1 cellular context compared by ENCODE assay signal in genomic region chr11:124937336-124937935, GRCh38.
TF ChIP-seq lines count a peak whose summit lies in the region.

No MANE protein-coding gene starts in this region.

TF ChIP-seq in HepG2, 621 proteins besides CTCF, POLR2A, EP300 and RAD21 (continues in another document):
- TF ChIP-seq, protein P1, sequence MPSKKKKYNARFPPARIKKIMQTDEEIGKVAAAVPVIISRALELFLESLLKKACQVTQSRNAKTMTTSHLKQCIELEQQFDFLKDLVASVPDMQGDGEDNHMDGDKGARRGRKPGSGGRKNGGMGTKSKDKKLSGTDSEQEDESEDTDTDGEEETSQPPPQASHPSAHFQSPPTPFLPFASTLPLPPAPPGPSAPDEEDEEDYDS (CRISPR knock-in tag; IDR thresholded peaks at IDR 0.05): peak; percentile 51
- no peak for TF ChIP-seq MXD4 (CRISPR knock-in tag; IDR thresholded peaks at IDR 0.05)
- no peak for TF ChIP-seq CEBPG (CRISPR knock-in tag; IDR thresholded peaks at IDR 0.05)
- TF ChIP-seq ZNF441 (CRISPR knock-in tag; IDR thresholded peaks at IDR 0.05; ENCODE audit: borderline replicate concordance): no peak
- no peak for TF ChIP-seq BRCA1 (CRISPR knock-in tag; IDR thresholded peaks at IDR 0.05)
- TF ChIP-seq ZNF7 (CRISPR knock-in tag; IDR thresholded peaks at IDR 0.05): no peak
- no peak for TF ChIP-seq ZNF562 (CRISPR knock-in tag; IDR thresholded peaks at IDR 0.05; ENCODE audit: borderline replicate concordance)
- no peak for TF ChIP-seq FOXJ3 (CRISPR knock-in tag; IDR thresholded peaks at IDR 0.05; ENCODE audit: borderline replicate concordance)
- no peak for TF ChIP-seq ZMYM2 (CRISPR knock-in tag; IDR thresholded peaks at IDR 0.05)
- TF ChIP-seq KAT2B (IDR thresholded peaks at IDR 0.05; ENCODE audit: borderline replicate concordance, low read depth, low read length): no peak
- TF ChIP-seq GATAD1 (CRISPR knock-in tag; IDR thresholded peaks at IDR 0.05): no peak
- no peak for TF ChIP-seq NR2C2 (CRISPR knock-in tag; IDR thresholded peaks at IDR 0.05; ENCODE audit: borderline replicate concordance)
- no peak for TF ChIP-seq ZNF460 (CRISPR knock-in tag; IDR thresholded peaks at IDR 0.05; ENCODE audit: borderline replicate concordance)
- no peak for TF ChIP-seq ZNF329 (CRISPR knock-in tag; IDR thresholded peaks at IDR 0.05; ENCODE audit: low read depth)
- no peak for TF ChIP-seq PHB2 (IDR thresholded peaks at IDR 0.05; ENCODE audit: partially characterized antibody)
- TF ChIP-seq MBNL3 (CRISPR knock-in tag; conservative IDR thresholded peaks at IDR 0.05): no peak
- TF ChIP-seq, protein P2, sequence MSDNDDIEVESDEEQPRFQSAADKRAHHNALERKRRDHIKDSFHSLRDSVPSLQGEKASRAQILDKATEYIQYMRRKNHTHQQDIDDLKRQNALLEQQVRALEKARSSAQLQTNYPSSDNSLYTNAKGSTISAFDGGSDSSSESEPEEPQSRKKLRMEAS (IDR thresholded peaks at IDR 0.05): 0 out of 2 replicates have a peak, but pooled peaks have one; percentile 20
- TF ChIP-seq HNRNPK (IDR thresholded peaks at IDR 0.05; ENCODE audit: low read depth, low read length, poor library complexity, severe bottlenecking): no peak
- no peak for TF ChIP-seq ZNF790 (CRISPR knock-in tag; IDR thresholded peaks at IDR 0.05; ENCODE audit: borderline replicate concordance)
- TF ChIP-seq GLI4 (CRISPR knock-in tag; IDR thresholded peaks at IDR 0.05; ENCODE audit: borderline replicate concordance): no peak
- TF ChIP-seq ATAD3A (CRISPR knock-in tag; IDR thresholded peaks at IDR 0.05): no peak
- no peak for TF ChIP-seq NCOA1 (CRISPR knock-in tag; IDR thresholded peaks at IDR 0.05)
- no peak for TF ChIP-seq GMEB1 (CRISPR knock-in tag; IDR thresholded peaks at IDR 0.05; ENCODE audit: borderline replicate concordance)
- TF ChIP-seq HMG20A (CRISPR knock-in tag; IDR thresholded peaks at IDR 0.05; ENCODE audit: borderline replicate concordance): peak; percentile 18; the same call in 1 of the 2 replicates
- TF ChIP-seq ZFP36L2 (CRISPR knock-in tag; IDR thresholded peaks at IDR 0.05): no peak
- TF ChIP-seq MTA1 (CRISPR knock-in tag; IDR thresholded peaks at IDR 0.05; ENCODE audit: borderline replicate concordance): no peak
- no peak for TF ChIP-seq ONECUT2 (CRISPR knock-in tag; IDR thresholded peaks at IDR 0.05)
- TF ChIP-seq ZNF510 (CRISPR knock-in tag; IDR thresholded peaks at IDR 0.05; ENCODE audit: low read depth): 0 out of 2 replicates have a peak, but pooled peaks have one; percentile 7
- TF ChIP-seq ZNF362 (CRISPR knock-in tag; IDR thresholded peaks at IDR 0.05; ENCODE audit: borderline replicate concordance): no peak
- no peak for TF ChIP-seq ZFP37 (CRISPR knock-in tag; IDR thresholded peaks at IDR 0.05; ENCODE audit: borderline replicate concordance)
- TF ChIP-seq, protein P3, sequence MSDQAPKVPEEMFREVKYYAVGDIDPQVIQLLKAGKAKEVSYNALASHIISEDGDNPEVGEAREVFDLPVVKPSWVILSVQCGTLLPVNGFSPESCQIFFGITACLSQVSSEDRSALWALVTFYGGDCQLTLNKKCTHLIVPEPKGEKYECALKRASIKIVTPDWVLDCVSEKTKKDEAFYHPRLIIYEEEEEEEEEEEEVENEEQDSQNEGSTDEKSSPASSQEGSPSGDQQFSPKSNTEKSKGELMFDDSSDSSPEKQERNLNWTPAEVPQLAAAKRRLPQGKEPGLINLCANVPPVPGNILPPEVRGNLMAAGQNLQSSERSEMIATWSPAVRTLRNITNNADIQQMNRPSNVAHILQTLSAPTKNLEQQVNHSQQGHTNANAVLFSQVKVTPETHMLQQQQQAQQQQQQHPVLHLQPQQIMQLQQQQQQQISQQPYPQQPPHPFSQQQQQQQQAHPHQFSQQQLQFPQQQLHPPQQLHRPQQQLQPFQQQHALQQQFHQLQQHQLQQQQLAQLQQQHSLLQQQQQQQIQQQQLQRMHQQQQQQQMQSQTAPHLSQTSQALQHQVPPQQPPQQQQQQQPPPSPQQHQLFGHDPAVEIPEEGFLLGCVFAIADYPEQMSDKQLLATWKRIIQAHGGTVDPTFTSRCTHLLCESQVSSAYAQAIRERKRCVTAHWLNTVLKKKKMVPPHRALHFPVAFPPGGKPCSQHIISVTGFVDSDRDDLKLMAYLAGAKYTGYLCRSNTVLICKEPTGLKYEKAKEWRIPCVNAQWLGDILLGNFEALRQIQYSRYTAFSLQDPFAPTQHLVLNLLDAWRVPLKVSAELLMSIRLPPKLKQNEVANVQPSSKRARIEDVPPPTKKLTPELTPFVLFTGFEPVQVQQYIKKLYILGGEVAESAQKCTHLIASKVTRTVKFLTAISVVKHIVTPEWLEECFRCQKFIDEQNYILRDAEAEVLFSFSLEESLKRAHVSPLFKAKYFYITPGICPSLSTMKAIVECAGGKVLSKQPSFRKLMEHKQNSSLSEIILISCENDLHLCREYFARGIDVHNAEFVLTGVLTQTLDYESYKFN (CRISPR knock-in tag; conservative IDR thresholded peaks at IDR 0.05): peak; percentile 88
- TF ChIP-seq AKNA (CRISPR knock-in tag; IDR thresholded peaks at IDR 0.05; ENCODE audit: borderline replicate concordance): no peak
- no peak for TF ChIP-seq ZNF260 (CRISPR knock-in tag; IDR thresholded peaks at IDR 0.05; ENCODE audit: borderline replicate concordance, low read depth)
- TF ChIP-seq, protein P4, sequence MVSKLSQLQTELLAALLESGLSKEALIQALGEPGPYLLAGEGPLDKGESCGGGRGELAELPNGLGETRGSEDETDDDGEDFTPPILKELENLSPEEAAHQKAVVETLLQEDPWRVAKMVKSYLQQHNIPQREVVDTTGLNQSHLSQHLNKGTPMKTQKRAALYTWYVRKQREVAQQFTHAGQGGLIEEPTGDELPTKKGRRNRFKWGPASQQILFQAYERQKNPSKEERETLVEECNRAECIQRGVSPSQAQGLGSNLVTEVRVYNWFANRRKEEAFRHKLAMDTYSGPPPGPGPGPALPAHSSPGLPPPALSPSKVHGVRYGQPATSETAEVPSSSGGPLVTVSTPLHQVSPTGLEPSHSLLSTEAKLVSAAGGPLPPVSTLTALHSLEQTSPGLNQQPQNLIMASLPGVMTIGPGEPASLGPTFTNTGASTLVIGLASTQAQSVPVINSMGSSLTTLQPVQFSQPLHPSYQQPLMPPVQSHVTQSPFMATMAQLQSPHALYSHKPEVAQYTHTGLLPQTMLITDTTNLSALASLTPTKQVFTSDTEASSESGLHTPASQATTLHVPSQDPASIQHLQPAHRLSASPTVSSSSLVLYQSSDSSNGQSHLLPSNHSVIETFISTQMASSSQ (IDR thresholded peaks at IDR 0.05; ENCODE audit: low read depth): no peak
- TF ChIP-seq, protein P4 (CRISPR knock-in tag; IDR thresholded peaks at IDR 0.05; ENCODE audit: borderline replicate concordance): no peak
- TF ChIP-seq NFKB2 (CRISPR knock-in tag; IDR thresholded peaks at IDR 0.05; ENCODE audit: borderline replicate concordance): no peak
- 0 out of 2 replicates have a peak, but pooled peaks have one; percentile 15 for TF ChIP-seq UBTF (CRISPR knock-in tag; IDR thresholded peaks at IDR 0.05)
- TF ChIP-seq BCL6 (CRISPR knock-in tag; IDR thresholded peaks at IDR 0.05): peak; percentile 55
- no peak for TF ChIP-seq HMGXB4 (CRISPR knock-in tag; IDR thresholded peaks at IDR 0.05; ENCODE audit: borderline replicate concordance in 1 of 2, low read depth in 1 of 2)
- TF ChIP-seq ZNF124 (CRISPR knock-in tag; IDR thresholded peaks at IDR 0.05): no peak
- no peak for TF ChIP-seq SRF (IDR thresholded peaks at IDR 0.05; ENCODE audit: low read depth, low read length)
- peak; percentile 68 for TF ChIP-seq SAP130 (CRISPR knock-in tag; IDR thresholded peaks at IDR 0.05; ENCODE audit: low read depth)
- peak; percentile 43; the same call in 1 of the 2 replicates for TF ChIP-seq FOXA3 (CRISPR knock-in tag; IDR thresholded peaks at IDR 0.05)
- peak; percentile 39; the same call in 1 of the 2 replicates for TF ChIP-seq GATA4 (IDR thresholded peaks at IDR 0.05; ENCODE audit: borderline replicate concordance, low read depth)
